ENCODE assay signal across 14 cellular contexts in the genomic region with DNA sequence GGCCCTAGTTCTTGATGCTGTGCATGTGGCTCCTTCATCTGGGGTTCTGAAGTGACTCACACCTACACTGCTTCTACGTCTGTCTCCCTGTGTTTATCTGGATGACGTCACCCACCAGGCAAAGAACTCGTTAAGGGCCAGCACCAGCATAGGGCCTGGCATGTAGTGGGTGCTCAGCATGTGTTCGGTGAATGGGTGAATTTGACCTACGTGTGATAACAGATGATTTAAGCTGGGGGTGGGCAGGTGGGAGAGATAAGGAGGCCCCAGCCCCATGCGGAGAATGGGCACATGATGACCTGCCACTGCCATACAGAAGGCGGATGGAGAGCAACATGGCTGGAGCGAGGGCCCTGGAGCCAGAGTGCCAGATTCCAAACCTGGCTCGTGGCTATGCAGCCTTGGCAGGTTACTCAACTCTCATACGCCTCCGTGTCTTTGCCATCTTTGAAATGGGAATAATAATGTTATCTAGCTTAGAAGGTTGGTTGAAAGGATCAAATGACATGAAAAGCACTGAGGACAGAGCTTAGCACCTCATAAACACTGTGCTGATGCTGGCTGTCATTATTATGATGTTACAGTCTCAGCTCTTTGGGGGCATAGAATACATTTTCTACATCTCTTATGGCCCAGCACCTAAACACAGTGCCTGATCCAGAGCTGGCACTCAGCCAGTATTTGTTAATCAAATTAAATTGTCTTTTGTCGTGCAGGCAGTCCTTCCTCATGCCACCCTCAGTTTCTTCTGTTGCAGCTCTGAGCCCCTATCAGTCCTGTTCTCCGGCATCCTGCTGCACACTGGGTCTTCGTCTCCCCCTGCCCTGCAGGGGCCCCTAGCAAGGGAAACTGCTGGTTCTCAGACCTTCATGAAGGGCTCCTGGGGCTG. TPM values are rescaled to one million over a fixed set of nuclear protein-coding genes. Genes with fewer than 3 reads are reported as not detected.
A peak's percentile ranks its signal among the peaks of the same experiment; 100 is the strongest.
DNase-seq lines count a peak whose midpoint lies in the region; ATAC-seq and TF ChIP-seq lines count a peak whose summit lies in the region.
"Had no signal": no experiment of that assay in that cellular context is flagged by ENCODE, and none has a peak within 500 bp of the region (broad histone marks: within the 10 kb centered on the region; RNA-seq: fewer than 3 reads in every experiment).

No MANE protein-coding gene starts in this region.

- H3K27me3 Mint-ChIP-seq in chondrocyte (ENCODE audit: low read depth), result no peaks in the 10 kb centered on the region
- H3K27me3 Mint-ChIP-seq in CD4-positive, alpha-beta memory T cell, result peaks cover 2 to 5% of the 10 kb centered on the region in 2 donors

- no peaks in the 10 kb centered on the region for H3K36me3 ChIP-seq in RWPE2 (ENCODE audit: low read depth)
- no peaks in the 10 kb centered on the region for H3K36me3 ChIP-seq in CD4-positive, alpha-beta memory T cell (ENCODE audit: insufficient read depth, low read length)
- H3K36me3 ChIP-seq: tibial artery had no signal

- no peaks in the 10 kb centered on the region for H3K9me3 Mint-ChIP-seq in chondrocyte (ENCODE audit: low read depth)
- H3K9me3 Mint-ChIP-seq in CD4-positive, alpha-beta memory T cell, result no peaks in the 10 kb centered on the region
- H3K9me3 Mint-ChIP-seq: activated T-helper 2 cell treated with anti-CD3 and anti-CD28 coated beads, Interferon-gamma antibody, Interleukin-2, Interleukin-4, amounts not matched to agents 10 μg/mL and 5 μg/mL and 100 μg/mL, durations not matched to agents 14 hours and 24 hours and 36 hours; CD8-positive, alpha-beta T cell; dendritic cell treated with granulocyte-macrophage colony-stimulating factor and Interleukin-4, amounts not matched to agents 40 ng/mL and 50 ng/mL, for 4 days had no signal

- no peaks in the 10 kb centered on the region for H3K27me3 ChIP-seq in RWPE2 (ENCODE audit: insufficient read depth, poor library complexity, severe bottlenecking)
- H3K27me3 ChIP-seq in CD4-positive, alpha-beta memory T cell (ENCODE audit: insufficient read depth, low read length), result no peaks in the 10 kb centered on the region
- H3K27me3 ChIP-seq: tibial artery had no signal

- intact Hi-C loops in CD4-positive, alpha-beta memory T cell (cut with micrococcal nuclease), result no loop called here

- no peak overlapping the region for H3K4me3 ChIP-seq in AG09309 (ENCODE audit: control insufficient read depth, low read depth, low read length)
- H3K4me3 ChIP-seq in RWPE2 (ENCODE audit: severe bottlenecking), result no peak overlapping the region
- H3K4me3 ChIP-seq in fibroblast of the aortic adventitia (ENCODE audit: low read depth, low read length), result no peak overlapping the region
- no peak overlapping the region for H3K4me3 ChIP-seq in CD4-positive, alpha-beta memory T cell (ENCODE audit: low read length in 2 of 2)
- H3K4me3 ChIP-seq: tibial artery had no signal

- no peak overlapping the region for H3K27ac ChIP-seq in RWPE2 (ENCODE audit: poor library complexity, severe bottlenecking)
- no peak overlapping the region for H3K27ac ChIP-seq in CD4-positive, alpha-beta memory T cell (ENCODE audit: low read depth, low read length)
- H3K27ac ChIP-seq: tibial artery had no signal

- in situ Hi-C loops in G401 (cut with HindIII; ENCODE audit: low sequenced_read_pairs), result no loop called here

- ATAC-seq in RWPE2 (ENCODE audit: low read depth) (peak; percentile 76), GM21737 (IDR thresholded peaks at IDR 0.05; ENCODE audit: unreplicated experiment) (no peak)
- ATAC-seq: CD8-positive, alpha-beta T cell had no signal

- peak; percentile 21 for DNase-seq in AG09309 (ENCODE audit: low read depth)
- DNase-seq in HT1080 (ENCODE audit: low read depth), result peak; percentile 75
- DNase-seq in RWPE2 (ENCODE audit: low spot score), result no peak
- DNase-seq in fibroblast of the aortic adventitia (ENCODE audit: low read depth), result peak; percentile 80
- DNase-seq in chondrocyte (ENCODE audit: low spot score), result no peak
- DNase-seq in CD4-positive, alpha-beta memory T cell, result no peak
- no peak for DNase-seq in G401 (ENCODE audit: low spot score)
- DNase-seq: CD8-positive, alpha-beta T cell; H7; nucleus accumbens; tibial artery had no signal

- H3K4me3 Mint-ChIP-seq in chondrocyte (ENCODE audit: unreplicated experiment), result no peak overlapping the region
- no peak overlapping the region for H3K4me3 Mint-ChIP-seq in CD4-positive, alpha-beta memory T cell
- H3K4me3 Mint-ChIP-seq: CD8-positive, alpha-beta T cell; dendritic cell treated with granulocyte-macrophage colony-stimulating factor and Interleukin-4, amounts not matched to agents 40 ng/mL and 50 ng/mL, for 4 days had no signal

- H3K36me3 Mint-ChIP-seq in chondrocyte (ENCODE audit: low read depth), result no peaks in the 10 kb centered on the region
- no peaks in the 10 kb centered on the region for H3K36me3 Mint-ChIP-seq in CD4-positive, alpha-beta memory T cell
- H3K36me3 Mint-ChIP-seq: CD8-positive, alpha-beta T cell had no signal

- no peaks in the 10 kb centered on the region for H3K9me3 ChIP-seq in RWPE2 (ENCODE audit: severe bottlenecking)
- H3K9me3 ChIP-seq in CD4-positive, alpha-beta memory T cell (ENCODE audit: control insufficient read depth in 1 of 2, low read length in 2 of 2), result no peaks in the 10 kb centered on the region
- H3K9me3 ChIP-seq: tibial artery had no signal

- TF ChIP-seq CTCF in AG09309 (IDR thresholded peaks at IDR 0.05; ENCODE audit: control insufficient read depth, insufficient read depth, low read depth, low read length, missing control alignments) (no peak), RWPE2 (IDR thresholded peaks at IDR 0.05; ENCODE audit: poor library complexity, severe bottlenecking) (no peak), fibroblast of the aortic adventitia (IDR thresholded peaks at IDR 0.05; ENCODE audit: insufficient read depth, low read length) (no peak), chondrocyte (IDR thresholded peaks at IDR 0.05) (no peak)

- H3K27ac Mint-ChIP-seq in chondrocyte (ENCODE audit: unreplicated experiment), result no peak overlapping the region
- no peak overlapping the region for H3K27ac Mint-ChIP-seq in CD4-positive, alpha-beta memory T cell
- H3K27ac Mint-ChIP-seq: activated T-helper 2 cell treated with anti-CD3 and anti-CD28 coated beads, Interferon-gamma antibody, Interleukin-2, Interleukin-4, amounts not matched to agents 10 μg/mL and 5 μg/mL and 100 μg/mL, durations not matched to agents 14 hours and 24 hours and 36 hours; CD8-positive, alpha-beta T cell; dendritic cell treated with granulocyte-macrophage colony-stimulating factor and Interleukin-4, amounts not matched to agents 40 ng/mL and 50 ng/mL, for 4 days had no signal

- H3K4me1 ChIP-seq in RWPE2 (ENCODE audit: insufficient read depth, poor library complexity, severe bottlenecking), result peaks cover 7% of the 10 kb centered on the region
- H3K4me1 ChIP-seq in CD4-positive, alpha-beta memory T cell (ENCODE audit: insufficient read depth, low read length), result peaks cover 5% of the 10 kb centered on the region
- H3K4me1 ChIP-seq: tibial artery had no signal

- POLR2A ChIA-PET in CD4-positive, alpha-beta memory T cell (lab: Charles Lee; ENCODE audit: partially characterized antibody), result no interaction called here

- peaks cover 17% of the 10 kb centered on the region for H3K4me1 Mint-ChIP-seq in chondrocyte (ENCODE audit: low read depth)
- peaks cover 0 to 6% (median 2%) of the 10 kb centered on the region in 4 donors for H3K4me1 Mint-ChIP-seq in CD4-positive, alpha-beta memory T cell

- CTCF ChIA-PET in CD4-positive, alpha-beta memory T cell (lab: Charles Lee; ENCODE audit: partially characterized antibody), result interaction anchor here (0.6 kb wide), 1 partner anchor 33 kb away, joined by 3 read pairs; no protein-coding TSS in a partner anchor

RNA-seq across cellular contexts. Expression of a gene that starts 39.6 kb away (rescaled TPM):
- 40.2 and 64.5 TPM in 2 replicates for total RNA-seq in HT1080 (2014; rRNA removed; shearing (Covaris generic))
- polyA plus RNA-seq in HT1080 (2015; cell fraction: cytosol; rRNA removed), result 158 and 183 TPM in 2 replicates
- 895 and 1,011 TPM in 2 replicates for polyA plus RNA-seq in HT1080 (2015; cell fraction: nucleus; rRNA removed)
- total RNA-seq in fibroblast of the aortic adventitia (ENCODE audit: low replicate concordance) (98.9 and 163 TPM in 2 replicates), chondrocyte (24.8 to 139 TPM (median 137 TPM) in 3 replicates)
- total RNA-seq in CD4-positive, alpha-beta memory T cell, result 1 to 10 TPM in 1 of 2 experiments, under 1 TPM in 1; 0.29 to 1.1 TPM
- polyA plus RNA-seq in CD4-positive, alpha-beta memory T cell, result not detected
- total RNA-seq in G401 (2014; rRNA removed; shearing (Covaris generic)), result 20.4 and 32.7 TPM in 2 replicates

Comparison
In these comparisons a context has a peak if more than half of its experiments do, and no peak if none do; other contexts are left out.
1. DNase-seq: peak in AG09309 (single experiment), HT1080 (single experiment) and fibroblast of the aortic adventitia (single experiment); none in RWPE2 (single experiment), chondrocyte (single experiment), CD4-positive, alpha-beta memory T cell (0 of 5) and G401 (single experiment).
2. RNA of a gene that starts 39.6 kb away (total RNA-seq): 24.8 to 139 TPM in chondrocyte, 98.9 to 163 TPM in fibroblast of the aortic adventitia, 40.2 to 64.5 TPM in HT1080 and 20.4 to 32.7 TPM in G401; 0.29 to 1.1 TPM in CD4-positive, alpha-beta memory T cell; every median in the first group is over 10 times any median in the second.